ENCODE assay signal across 7 cellular contexts in the genomic region with DNA sequence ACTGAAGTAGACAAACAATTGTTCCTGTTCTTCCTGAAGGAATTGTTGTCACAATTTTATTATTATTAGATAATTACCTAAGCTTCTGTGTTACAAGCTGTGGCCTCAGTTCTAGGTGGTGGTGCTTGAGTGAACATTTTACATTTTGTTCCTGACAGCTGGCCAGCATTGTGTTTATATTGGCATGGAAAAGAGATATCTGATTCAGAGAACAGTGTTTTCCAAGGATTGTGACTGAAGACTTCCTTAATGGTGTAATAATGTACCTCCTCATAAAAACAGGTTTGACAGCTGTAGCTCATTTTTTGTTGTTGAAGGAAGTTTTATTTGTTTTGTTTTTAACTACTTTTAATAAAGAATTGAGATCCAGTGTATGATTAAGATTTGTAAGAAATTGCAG.
A peak's percentile ranks its signal among the peaks of the same experiment; 100 is the strongest.
DNase-seq lines count a peak whose midpoint lies in the region; ATAC-seq and TF ChIP-seq lines count a peak whose summit lies in the region.

No MANE protein-coding gene starts in this region.

- POLR2A ChIA-PET in activated CD8-positive, alpha-beta T cell treated with anti-CD3 and anti-CD28 coated beads for 36 hours (lab: Charles Lee): no interaction called here

- DNase-seq in HS-5 (ENCODE audit: low read depth): peak; percentile 29
- peak; percentile 63 for DNase-seq in SHP77 treated with DMSO at 0.1 percent for 48 hours (lab: John Stamatoyannopoulos, UW)
- peak in 1 of 2 donors; percentile 65 for DNase-seq in heart right ventricle
- peak; percentile 34 for DNase-seq in transverse colon
- no peak for DNase-seq in NK-92 treated with Interleukin-12 subunit alpha and Interleukin-12 subunit beta, amount 100 ng/mL, for 24 hours (lab: John Stamatoyannopoulos, UW)
- DNase-seq in activated CD8-positive, alpha-beta T cell treated with anti-CD3 and anti-CD28 coated beads for 36 hours: no peak

- no peak for TF ChIP-seq EP300 in transverse colon (IDR thresholded peaks at IDR 0.05; ENCODE audit: low read depth)

- ATAC-seq in heart right ventricle (peak; percentile 43 to 97 (median 88)), GM21528 (IDR thresholded peaks at IDR 0.05; ENCODE audit: low FRiP score, unreplicated experiment) (no peak)
- ATAC-seq in activated CD8-positive, alpha-beta T cell treated with anti-CD3 and anti-CD28 coated beads for 36 hours: no peak

- TF ChIP-seq CTCF in heart right ventricle (IDR thresholded peaks at IDR 0.05) (no peak), transverse colon (IDR thresholded peaks at IDR 0.05) (no peak)
- no peak for TF ChIP-seq CTCF in activated CD8-positive, alpha-beta T cell treated with anti-CD3 and anti-CD28 coated beads for 36 hours (IDR thresholded peaks at IDR 0.05)

- CTCF ChIA-PET in activated CD8-positive, alpha-beta T cell treated with anti-CD3 and anti-CD28 coated beads for 36 hours (lab: Charles Lee): interaction anchor here (1.9 to 4.7 kb wide), 3 partner anchors 65 to 205 kb away, joined by 3 to 135 read pairs (median 40); no protein-coding TSS in a partner anchor

- intact Hi-C loops in heart right ventricle (cut with DNase I) (loop anchor here in 3 of 10 donors (2.0 to 10.0 kb wide), 4 partner anchors 67 to 567 kb away; no protein-coding TSS in a partner anchor), transverse colon (cut with DNase I; ENCODE audit: low total_unique reads) (no loop called here)
- intact Hi-C loops in activated CD8-positive, alpha-beta T cell treated with anti-CD3 and anti-CD28 coated beads for 36 hours (cut with micrococcal nuclease): loop anchor here (10.0 kb wide), 1 partner anchor 353 kb away; a partner anchor contains a TSS

- H3K36me3 Mint-ChIP-seq in activated CD8-positive, alpha-beta T cell treated with anti-CD3 and anti-CD28 coated beads for 36 hours (ENCODE audit: low read depth): peaks cover 7% of the 10 kb centered on the region

- TF ChIP-seq POLR2A in transverse colon (IDR thresholded peaks at IDR 0.05): no peak

- H3K4me1 ChIP-seq in heart right ventricle: peaks cover 0 to 37% (median 21%) of the 10 kb centered on the region in 9 donors
- peaks cover 11 to 29% (median 18%) of the 10 kb centered on the region in 4 donors for H3K4me1 ChIP-seq in transverse colon

- H3K36me3 ChIP-seq in heart right ventricle (peaks cover 0 to 26% (median 0%) of the 10 kb centered on the region in 9 donors), transverse colon (peaks cover 0 to 2% (median 0%) of the 10 kb centered on the region in 4 donors)

- H3K27me3 ChIP-seq in heart right ventricle (peaks cover 0 to 4% (median 0%) of the 10 kb centered on the region in 7 donors), transverse colon (no peaks in the 10 kb centered on the region)

- H3K27ac Mint-ChIP-seq in activated CD8-positive, alpha-beta T cell treated with anti-CD3 and anti-CD28 coated beads for 36 hours: no peak overlapping the region

- H3K4me3 Mint-ChIP-seq in activated CD8-positive, alpha-beta T cell treated with anti-CD3 and anti-CD28 coated beads for 36 hours: no peak overlapping the region

- H3K4me3 ChIP-seq in heart right ventricle (no peak overlapping the region), transverse colon (no peak overlapping the region)

- no peak overlapping the region for H3K27ac ChIP-seq in heart right ventricle
- peak overlapping the region in 1 of 4 donors; percentile 42 for H3K27ac ChIP-seq in transverse colon

- H3K9me3 Mint-ChIP-seq in activated CD8-positive, alpha-beta T cell treated with anti-CD3 and anti-CD28 coated beads for 36 hours: peaks cover 1% of the 10 kb centered on the region

- peaks cover 19% of the 10 kb centered on the region for H3K4me1 Mint-ChIP-seq in activated CD8-positive, alpha-beta T cell treated with anti-CD3 and anti-CD28 coated beads for 36 hours (ENCODE audit: low read depth)

- H3K9me3 ChIP-seq in heart right ventricle (no peaks in the 10 kb centered on the region), transverse colon (no peaks in the 10 kb centered on the region)

- in situ Hi-C loops in transverse colon (cut with MboI; ENCODE audit: low pct_ligation_motif_present in 1 of 4, low pct_unique_long_range_greater_than_20kb in 1 of 4, low sequenced_read_pairs in 3 of 4): no loop called here

- H3K27me3 Mint-ChIP-seq in activated CD8-positive, alpha-beta T cell treated with anti-CD3 and anti-CD28 coated beads for 36 hours: no peaks in the 10 kb centered on the region

Comparison
In these comparisons a context has a peak if more than half of its experiments do, and no peak if none do; other contexts are left out.
1. DNase-seq: peak in HS-5 (single experiment), SHP77 treated with DMSO at 0.1 percent for 48 hours (single experiment) and transverse colon (single experiment); none in NK-92 treated with Interleukin-12 subunit alpha and Interleukin-12 subunit beta, amount 100 ng/mL, for 24 hours (single experiment) and activated CD8-positive, alpha-beta T cell treated with anti-CD3 and anti-CD28 coated beads for 36 hours (single experiment).
2. ATAC-seq: peak in heart right ventricle (8 of 8); none in GM21528 (single experiment) and activated CD8-positive, alpha-beta T cell treated with anti-CD3 and anti-CD28 coated beads for 36 hours (single experiment).